ENCODE assay signal across 28 cellular contexts in genomic region chr2:123652320-123652719, GRCh38.
"Had no signal": no experiment of that assay in that cellular context is flagged by ENCODE, and none has a peak within 500 bp of the region (broad histone marks: within the 10 kb centered on the region; RNA-seq: fewer than 3 reads in every experiment).

No MANE protein-coding gene starts in this region.

- ATAC-seq: stimulated activated effector memory CD8-positive, alpha-beta T cell treated with anti-CD3 and anti-CD28 coated beads, Interleukin-12 subunit alpha, Interleukin-12 subunit beta, amount 100 ng/mL, for 72 hours; stimulated activated memory B cell treated with anti-CD40 and anti-IgM and Interleukin-4, amounts not matched to agents 10 μg/mL and 1 μg/mL and 100 μg/mL, for 72 hours; stimulated activated naive B cell treated with anti-CD40 and anti-IgM and Interleukin-4, amounts not matched to agents 10 μg/mL and 1 μg/mL and 100 μg/mL, for 72 hours; stimulated activated naive CD8-positive, alpha-beta T cell treated with anti-CD3 and anti-CD28 coated beads, Interleukin-15, amount 100 ng/mL, for 72 hours; stimulated activated naive CD8-positive, alpha-beta T cell treated with anti-CD3 and anti-CD28 coated beads, Interleukin-15, Interleukin-2, amounts not matched to agents 100 U/mL and 50 U/mL, for 24 hours; upper lobe of right lung had no signal

- H3K4me3 ChIP-seq: stomach, suprapubic skin, testis, thoracic aorta, thyroid gland, tibial artery, tibial nerve, transverse colon, upper lobe of left lung, upper lobe of right lung, uterus, vagina had no signal

- H3K27me3 ChIP-seq: stomach, suprapubic skin, testis, thyroid gland, tibial artery, tibial nerve, transverse colon, upper lobe of left lung, upper lobe of right lung, uterus, vagina had no signal

- H3K9me3 Mint-ChIP-seq: stimulated activated memory B cell treated with anti-CD40 and anti-IgM and Interleukin-4, amounts not matched to agents 10 μg/mL and 1 μg/mL and 100 μg/mL, for 72 hours; stimulated activated naive B cell treated with anti-CD40 and anti-IgM and Interleukin-4, amounts not matched to agents 10 μg/mL and 1 μg/mL and 100 μg/mL, for 72 hours; type B pancreatic cell had no signal

- H3K27ac Mint-ChIP-seq: stimulated activated effector memory CD8-positive, alpha-beta T cell treated with anti-CD3 and anti-CD28 coated beads, Interleukin-12 subunit alpha, Interleukin-12 subunit beta, amount 100 ng/mL, for 72 hours; stimulated activated memory B cell treated with anti-CD40 and anti-IgM and Interleukin-4, amounts not matched to agents 10 μg/mL and 1 μg/mL and 100 μg/mL, for 72 hours; stimulated activated naive B cell treated with anti-CD40 and anti-IgM and Interleukin-4, amounts not matched to agents 10 μg/mL and 1 μg/mL and 100 μg/mL, for 72 hours; stimulated activated naive CD8-positive, alpha-beta T cell treated with anti-CD3 and anti-CD28 coated beads, Interleukin-15, amount 100 ng/mL, for 72 hours; stimulated activated naive CD8-positive, alpha-beta T cell treated with anti-CD3 and anti-CD28 coated beads, Interleukin-15, Interleukin-2, amounts not matched to agents 100 ng/mL and 50 ng/mL, for 24 hours; type B pancreatic cell had no signal

- H3K4me1 Mint-ChIP-seq: stimulated activated effector memory CD8-positive, alpha-beta T cell treated with anti-CD3 and anti-CD28 coated beads, Interleukin-12 subunit alpha, Interleukin-12 subunit beta, amount 100 ng/mL, for 72 hours; stimulated activated memory B cell treated with anti-CD40 and anti-IgM and Interleukin-4, amounts not matched to agents 10 μg/mL and 1 μg/mL and 100 μg/mL, for 72 hours; stimulated activated naive B cell treated with anti-CD40 and anti-IgM and Interleukin-4, amounts not matched to agents 10 μg/mL and 1 μg/mL and 100 μg/mL, for 72 hours; stimulated activated naive CD8-positive, alpha-beta T cell treated with anti-CD3 and anti-CD28 coated beads, Interleukin-15, amount 100 ng/mL, for 72 hours had no signal

- H3K36me3 Mint-ChIP-seq: stimulated activated effector memory CD8-positive, alpha-beta T cell treated with anti-CD3 and anti-CD28 coated beads, Interleukin-12 subunit alpha, Interleukin-12 subunit beta, amount 100 ng/mL, for 72 hours; stimulated activated memory B cell treated with anti-CD40 and anti-IgM and Interleukin-4, amounts not matched to agents 10 μg/mL and 1 μg/mL and 100 μg/mL, for 72 hours; stimulated activated naive B cell treated with anti-CD40 and anti-IgM and Interleukin-4, amounts not matched to agents 10 μg/mL and 1 μg/mL and 100 μg/mL, for 72 hours; type B pancreatic cell had no signal

- DNase-seq: stimulated activated CD4-positive, alpha-beta T cell treated with anti-CD3 and anti-CD28 coated beads, Interleukin-2, amount 100 ng/mL, for 24 hours; stimulated activated CD4-positive, alpha-beta T cell treated with anti-CD3 and anti-CD28 coated beads, Interleukin-2, amount 100 ng/mL, for 48 hours; stimulated activated CD4-positive, alpha-beta T cell treated with anti-CD3 and anti-CD28 coated beads, Interleukin-4, amount 100 ng/mL, for 1 hour; stimulated activated CD4-positive, alpha-beta T cell treated with anti-CD3 and anti-CD28 coated beads, Interleukin-4, amount 100 ng/mL, for 24 hours; stimulated activated CD8-positive, alpha-beta memory T cell treated with anti-CD3 and anti-CD28 coated beads, Interleukin-4, amount 100 ng/mL, for 48 hours; stimulated activated naive B cell treated with anti-CD40 and anti-IgM and Interleukin-4, amounts not matched to agents 10 μg/mL and 1 μg/mL and 100 μg/mL, for 72 hours; stimulated activated naive CD4-positive, alpha-beta T cell; stimulated activated naive CD4-positive, alpha-beta T cell treated with Interleukin-2 at 50 U/mL for 16 hours; stimulated activated naive CD8-positive, alpha-beta T cell treated with anti-CD3 and anti-CD28 coated beads, Interleukin-15, amount 100 ng/mL, for 72 hours; stimulated activated naive CD8-positive, alpha-beta T cell treated with anti-CD3 and anti-CD28 coated beads, Interleukin-15, Interleukin-2, amounts not matched to agents 100 U/mL and 50 U/mL, for 24 hours; stomach; substantia nigra; testis; thyroid gland; tibial artery; transverse colon; trophoblast cell; upper lobe of left lung; upper lobe of right lung; uterus had no signal

- H3K36me3 ChIP-seq: stomach, suprapubic skin, thoracic aorta, thyroid gland, tibial artery, tibial nerve, transverse colon, upper lobe of left lung, upper lobe of right lung, uterus, vagina had no signal

- H3K27me3 Mint-ChIP-seq: stimulated activated memory B cell treated with anti-CD40 and anti-IgM and Interleukin-4, amounts not matched to agents 10 μg/mL and 1 μg/mL and 100 μg/mL, for 72 hours; stimulated activated naive B cell treated with anti-CD40 and anti-IgM and Interleukin-4, amounts not matched to agents 10 μg/mL and 1 μg/mL and 100 μg/mL, for 72 hours; stimulated activated naive CD8-positive, alpha-beta T cell treated with anti-CD3 and anti-CD28 coated beads, Interleukin-15, amount 100 ng/mL, for 72 hours; stimulated activated naive CD8-positive, alpha-beta T cell treated with anti-CD3 and anti-CD28 coated beads, Interleukin-15, Interleukin-2, amounts not matched to agents 100 ng/mL and 50 ng/mL, for 24 hours; type B pancreatic cell had no signal

- H3K27ac ChIP-seq: stomach, suprapubic skin, testis, thoracic aorta, thyroid gland, tibial artery, tibial nerve, transverse colon, upper lobe of left lung, upper lobe of right lung, uterus, vagina had no signal

- H3K4me3 Mint-ChIP-seq: stimulated activated effector memory CD8-positive, alpha-beta T cell treated with anti-CD3 and anti-CD28 coated beads, Interleukin-12 subunit alpha, Interleukin-12 subunit beta, amount 100 ng/mL, for 72 hours; stimulated activated memory B cell treated with anti-CD40 and anti-IgM and Interleukin-4, amounts not matched to agents 10 μg/mL and 1 μg/mL and 100 μg/mL, for 72 hours; stimulated activated naive B cell treated with anti-CD40 and anti-IgM and Interleukin-4, amounts not matched to agents 10 μg/mL and 1 μg/mL and 100 μg/mL, for 72 hours; stimulated activated naive CD8-positive, alpha-beta T cell treated with anti-CD3 and anti-CD28 coated beads, Interleukin-15, amount 100 ng/mL, for 72 hours; stimulated activated naive CD8-positive, alpha-beta T cell treated with anti-CD3 and anti-CD28 coated beads, Interleukin-15, Interleukin-2, amounts not matched to agents 100 ng/mL and 50 ng/mL, for 24 hours; type B pancreatic cell had no signal

- H3K4me1 ChIP-seq: stomach, suprapubic skin, testis, thyroid gland, tibial artery, tibial nerve, transverse colon, upper lobe of left lung, upper lobe of right lung, uterus, vagina had no signal
